9 cellular contexts compared by ENCODE assay signal in the genomic region with DNA sequence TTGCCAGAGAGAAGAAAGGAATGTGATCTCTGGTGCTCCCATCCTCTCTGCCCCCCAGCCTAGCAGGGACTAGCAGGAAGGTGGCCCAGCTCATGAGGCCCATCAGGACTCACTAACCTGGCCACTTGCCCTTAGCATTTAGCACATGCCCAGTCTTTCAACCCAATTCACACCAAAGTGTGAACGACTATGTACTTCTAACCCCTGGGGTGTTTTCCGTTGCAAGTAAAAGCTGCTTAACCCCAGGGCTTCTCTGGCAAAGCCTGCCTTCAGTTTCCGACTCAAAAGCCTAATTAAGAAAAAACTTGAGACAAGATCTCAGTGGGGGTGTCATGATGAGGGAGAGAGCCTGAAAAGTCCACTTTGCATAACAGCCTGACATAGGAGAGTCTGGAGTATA.
"Had no signal": no experiment of that assay in that cellular context is flagged by ENCODE, and none has a peak within 500 bp of the region (broad histone marks: within the 10 kb centered on the region; RNA-seq: fewer than 3 reads in every experiment).

No MANE protein-coding gene starts in this region.

- H3K4me1 ChIP-seq: HAP-1 had no signal

- H3K36me3 ChIP-seq: HAP-1 had no signal

- H3K4me3 ChIP-seq: GM23248, HAP-1 had no signal

- H3K4me1 Mint-ChIP-seq: IgD-negative memory B cell had no signal

- H3K27ac Mint-ChIP-seq: IgD-negative memory B cell had no signal

- H3K9me3 ChIP-seq: HAP-1 had no signal

- H3K4me3 Mint-ChIP-seq: IgD-negative memory B cell had no signal

- DNase-seq: GM23248, GOT3, H7, KBM-7 had no signal

- H3K27ac ChIP-seq: GM23248, HL-60 had no signal

- H3K9ac ChIP-seq: GM23248 had no signal

- FAIRE-seq: HepG2 had no signal

- ATAC-seq: HCT116, HepG2 had no signal
